Comparison of ENCODE assay signal across 1 cellular context in the genomic region with DNA sequence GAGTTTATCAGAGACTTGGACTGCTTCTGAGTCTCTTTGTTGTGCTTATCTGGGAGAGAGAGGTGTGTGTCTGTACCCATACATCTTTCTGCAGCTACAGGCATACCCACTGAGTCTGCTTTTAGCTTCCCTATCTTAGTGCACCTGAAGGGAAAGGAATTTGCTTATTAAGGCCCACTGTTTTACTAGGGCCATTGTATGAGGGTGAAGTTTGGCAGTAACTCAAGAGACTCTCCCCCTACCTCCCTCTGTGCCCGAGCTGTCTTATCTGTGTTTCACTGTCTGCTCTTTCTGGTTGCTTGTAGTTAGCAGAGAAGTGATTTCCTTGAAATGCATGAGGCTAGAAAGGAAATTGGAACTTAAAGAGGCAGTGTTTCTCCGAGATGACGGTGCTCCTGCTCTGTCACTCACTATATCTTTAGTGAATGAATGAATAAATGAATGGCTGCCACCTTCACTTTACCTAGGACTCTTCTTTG.
A peak's percentile ranks its signal among the peaks of the same experiment; 100 is the strongest.
TF ChIP-seq lines count a peak whose summit lies in the region.

No MANE protein-coding gene starts in this region.

TF ChIP-seq in K562, 482 proteins besides CTCF, POLR2A, EP300 and RAD21 (continues in another document):
- TF ChIP-seq FOXJ2 (tag; IDR thresholded peaks at IDR 0.05): 0 out of 2 replicates have a peak, but pooled peaks have one; percentile 38
- no peak for TF ChIP-seq ZNF212 (CRISPR knock-in tag; IDR thresholded peaks at IDR 0.05)
- peak in 1 of 2 experiments; percentile 71; a peak in 2 of 4 replicates for TF ChIP-seq TBL1XR1 (IDR thresholded peaks at IDR 0.05; ENCODE audit: low read length in 2 of 2)
- TF ChIP-seq MEIS2 (IDR thresholded peaks at IDR 0.05; ENCODE audit: partially characterized antibody): peak; percentile 85
- peak in 1 of 2 experiments; percentile 64; a peak in 2 of 4 replicates for TF ChIP-seq ETV6 (IDR thresholded peaks at IDR 0.05; ENCODE audit: borderline replicate concordance in 1 of 2, low read depth in 2 of 2, low read length in 1 of 2)
- no peak for TF ChIP-seq ETV6 (CRISPR knock-in tag; IDR thresholded peaks at IDR 0.05; ENCODE audit: borderline replicate concordance)
- TF ChIP-seq, protein P1, sequence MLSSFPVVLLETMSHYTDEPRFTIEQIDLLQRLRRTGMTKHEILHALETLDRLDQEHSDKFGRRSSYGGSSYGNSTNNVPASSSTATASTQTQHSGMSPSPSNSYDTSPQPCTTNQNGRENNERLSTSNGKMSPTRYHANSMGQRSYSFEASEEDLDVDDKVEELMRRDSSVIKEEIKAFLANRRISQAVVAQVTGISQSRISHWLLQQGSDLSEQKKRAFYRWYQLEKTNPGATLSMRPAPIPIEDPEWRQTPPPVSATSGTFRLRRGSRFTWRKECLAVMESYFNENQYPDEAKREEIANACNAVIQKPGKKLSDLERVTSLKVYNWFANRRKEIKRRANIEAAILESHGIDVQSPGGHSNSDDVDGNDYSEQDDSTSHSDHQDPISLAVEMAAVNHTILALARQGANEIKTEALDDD (IDR thresholded peaks at IDR 0.05): 0 out of 2 replicates have a peak, but pooled peaks have one; percentile 26
- TF ChIP-seq ELK3 (CRISPR knock-in tag; IDR thresholded peaks at IDR 0.05): no peak
- no peak for TF ChIP-seq GTF2E2 (tag; IDR thresholded peaks at IDR 0.05)
- TF ChIP-seq, protein P2, sequence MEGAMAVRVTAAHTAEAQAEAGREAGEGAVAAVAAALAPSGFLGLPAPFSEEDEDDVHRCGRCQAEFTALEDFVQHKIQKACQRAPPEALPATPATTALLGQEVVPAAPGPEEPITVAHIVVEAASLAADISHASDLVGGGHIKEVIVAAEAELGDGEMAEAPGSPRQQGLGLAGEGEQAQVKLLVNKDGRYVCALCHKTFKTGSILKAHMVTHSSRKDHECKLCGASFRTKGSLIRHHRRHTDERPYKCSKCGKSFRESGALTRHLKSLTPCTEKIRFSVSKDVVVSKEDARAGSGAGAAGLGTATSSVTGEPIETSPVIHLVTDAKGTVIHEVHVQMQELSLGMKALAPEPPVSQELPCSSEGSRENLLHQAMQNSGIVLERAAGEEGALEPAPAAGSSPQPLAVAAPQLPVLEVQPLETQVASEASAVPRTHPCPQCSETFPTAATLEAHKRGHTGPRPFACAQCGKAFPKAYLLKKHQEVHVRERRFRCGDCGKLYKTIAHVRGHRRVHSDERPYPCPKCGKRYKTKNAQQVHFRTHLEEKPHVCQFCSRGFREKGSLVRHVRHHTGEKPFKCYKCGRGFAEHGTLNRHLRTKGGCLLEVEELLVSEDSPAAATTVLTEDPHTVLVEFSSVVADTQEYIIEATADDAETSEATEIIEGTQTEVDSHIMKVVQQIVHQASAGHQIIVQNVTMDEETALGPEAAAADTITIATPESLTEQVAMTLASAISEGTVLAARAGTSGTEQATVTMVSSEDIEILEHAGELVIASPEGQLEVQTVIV (CRISPR knock-in tag; IDR thresholded peaks at IDR 0.05; ENCODE audit: borderline replicate concordance): no peak
- no peak for TF ChIP-seq NR4A1 (CRISPR knock-in tag; IDR thresholded peaks at IDR 0.05)
- TF ChIP-seq NR4A1 (tag; IDR thresholded peaks at IDR 0.05): 0 out of 2 replicates have a peak, but pooled peaks have one; percentile 28
- TF ChIP-seq ARID1B (IDR thresholded peaks at IDR 0.05): peak; percentile 94
- TF ChIP-seq SRF (CRISPR knock-in tag; IDR thresholded peaks at IDR 0.05): no peak
- no peak for TF ChIP-seq HMG20B (CRISPR knock-in tag; IDR thresholded peaks at IDR 0.05)
- TF ChIP-seq EHMT2 (IDR thresholded peaks at IDR 0.05): peak; percentile 85
- TF ChIP-seq CTBP1 (IDR thresholded peaks at IDR 0.05; ENCODE audit: borderline replicate concordance): peak; percentile 35; the same call in 1 of the 2 replicates
- peak; percentile 93 for TF ChIP-seq TCF3 (CRISPR knock-in tag; IDR thresholded peaks at IDR 0.05)
- no peak for TF ChIP-seq DDX20 (tag; IDR thresholded peaks at IDR 0.05; ENCODE audit: low read depth)
- no peak for TF ChIP-seq ZFX (CRISPR knock-in tag; IDR thresholded peaks at IDR 0.05)
- TF ChIP-seq TEAD4 (IDR thresholded peaks at IDR 0.05; ENCODE audit: low read length): peak; percentile 80
- no peak for TF ChIP-seq TEAD4 (CRISPR knock-in tag; IDR thresholded peaks at IDR 0.05; ENCODE audit: borderline replicate concordance)
- no peak for TF ChIP-seq ZNF311 (CRISPR knock-in tag; IDR thresholded peaks at IDR 0.05)
- no peak for TF ChIP-seq ZBTB26 (CRISPR knock-in tag; IDR thresholded peaks at IDR 0.05)
- TF ChIP-seq SIN3B (IDR thresholded peaks at IDR 0.05; ENCODE audit: low read depth): no peak
- TF ChIP-seq PHB2 (IDR thresholded peaks at IDR 0.05; ENCODE audit: low read depth): peak; percentile 45; the same call in 1 of the 2 replicates
- TF ChIP-seq GTF2F1 (IDR thresholded peaks at IDR 0.05; ENCODE audit: low read depth, low read length): no peak
- TF ChIP-seq NCOA2 (IDR thresholded peaks at IDR 0.05; ENCODE audit: partially characterized antibody in 2 of 2): no peak
- no peak for TF ChIP-seq MCM3 (IDR thresholded peaks at IDR 0.05)
- no peak for TF ChIP-seq TGIF2 (CRISPR knock-in tag; IDR thresholded peaks at IDR 0.05)
- no peak for TF ChIP-seq ARHGAP35 (IDR thresholded peaks at IDR 0.05; ENCODE audit: partially characterized antibody)
- peak; percentile 87 for TF ChIP-seq GATA2 (CRISPR knock-in tag; IDR thresholded peaks at IDR 0.05)
- TF ChIP-seq TSC22D4 (tag; IDR thresholded peaks at IDR 0.05): no peak
- TF ChIP-seq CBFA2T3 (IDR thresholded peaks at IDR 0.05): peak; percentile 95
- TF ChIP-seq SMARCC2 (IDR thresholded peaks at IDR 0.05; ENCODE audit: low read depth): no peak
- TF ChIP-seq MYC (IDR thresholded peaks at IDR 0.05; ENCODE audit: low read depth, low read length): peak; percentile 14; the same call in 1 of the 2 replicates
- no peak for TF ChIP-seq MYC (CRISPR knock-in tag; IDR thresholded peaks at IDR 0.05; ENCODE audit: borderline replicate concordance, low read depth)
- no peak for TF ChIP-seq ARID3A (IDR thresholded peaks at IDR 0.05; ENCODE audit: borderline replicate concordance, low read depth, low read length)
- no peak for TF ChIP-seq CHD7 (IDR thresholded peaks at IDR 0.05; ENCODE audit: low read depth, low read length)
- no peak for TF ChIP-seq RUNX1 (IDR thresholded peaks at IDR 0.05; ENCODE audit: low read depth)
- TF ChIP-seq DNMT1 (IDR thresholded peaks at IDR 0.05): no peak
- no peak for TF ChIP-seq HDAC6 (IDR thresholded peaks at IDR 0.05; ENCODE audit: low read depth, low read length)
- TF ChIP-seq ZNF79 (CRISPR knock-in tag; IDR thresholded peaks at IDR 0.05; ENCODE audit: low read depth): no peak
- no peak for TF ChIP-seq NR0B1 (IDR thresholded peaks at IDR 0.05; ENCODE audit: partially characterized antibody)
- peak; percentile 92 for TF ChIP-seq NFIC (IDR thresholded peaks at IDR 0.05)
- TF ChIP-seq CHD4 (IDR thresholded peaks at IDR 0.05; ENCODE audit: insufficient read depth, insufficient replicate concordance, low read depth, low read length, poor library complexity, severe bottlenecking): no peak
